Comparison of ENCODE assay signal across 29 cellular contexts in the genomic region with DNA sequence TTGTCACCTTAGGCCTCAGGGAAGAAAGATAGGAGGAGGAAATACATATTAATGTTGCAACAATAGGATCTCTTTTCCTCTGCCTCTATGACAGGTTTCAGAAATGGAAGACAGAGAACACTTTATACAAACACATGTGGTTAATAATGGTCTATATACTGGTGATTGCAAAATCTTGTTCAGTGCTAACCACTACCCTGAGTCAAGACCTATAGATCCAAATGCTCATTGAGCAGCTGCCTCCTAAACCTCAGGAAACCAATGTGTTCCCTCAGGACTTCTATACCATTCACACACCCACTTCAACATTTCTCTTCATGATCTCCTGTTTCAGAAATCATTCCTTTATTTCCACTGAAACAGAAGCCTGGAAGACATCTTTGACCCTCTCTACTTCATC. TPM values are rescaled to one million over a fixed set of nuclear protein-coding genes. Genes with fewer than 3 reads are reported as not detected.
"Had no signal": no experiment of that assay in that cellular context is flagged by ENCODE, and none has a peak within 500 bp of the region (broad histone marks: within the 10 kb centered on the region; RNA-seq: fewer than 3 reads in every experiment).

No MANE protein-coding gene starts in this region.

- H3K36me3 ChIP-seq: esophagus squamous epithelium, gastrocnemius medialis, left ventricle myocardium inferior, neural progenitor cell, sigmoid colon, spleen, transverse colon had no signal

- H3K27ac ChIP-seq: body of pancreas, epithelial cell of prostate, esophagus squamous epithelium, gastrocnemius medialis, left ventricle myocardium inferior, neural progenitor cell, parathyroid adenoma, psoas muscle, sigmoid colon, spleen, transverse colon had no signal

- H3K4me1 ChIP-seq: body of pancreas, esophagus squamous epithelium, gastrocnemius medialis, left ventricle myocardium inferior, parathyroid adenoma, psoas muscle, sigmoid colon, spleen, transverse colon had no signal

- H3K4me3 ChIP-seq: body of pancreas, esophagus squamous epithelium, gastrocnemius medialis, left ventricle myocardium inferior, lung, neural progenitor cell, psoas muscle, sigmoid colon, spleen, transverse colon had no signal

- FAIRE-seq: colon, endometrium had no signal

- H3K27me3 ChIP-seq: body of pancreas, gastrocnemius medialis, neural progenitor cell, sigmoid colon, transverse colon had no signal

- H3K9me3 ChIP-seq: body of pancreas, esophagus squamous epithelium, gastrocnemius medialis, left ventricle myocardium inferior, psoas muscle, sigmoid colon, spleen, transverse colon had no signal

- DNase-seq: activated CD4-positive, alpha-beta T cell treated with anti-CD3 and anti-CD28 coated beads, Interleukin-2, amount 50 U/mL, for 1 hour; activated CD8-positive, alpha-beta memory T cell treated with anti-CD3 and anti-CD28 coated beads, Interleukin-2, amount 10 ng/mL, durations not matched to agents 7 days and 5 days; activated CD8-positive, alpha-beta T cell treated with anti-CD3 and anti-CD28 coated beads for 36 hours; activated effector memory CD4-positive, alpha-beta T cell treated with Interleukin-2 at 50 U/mL for 16 hours; activated naive CD4-positive, alpha-beta T cell treated with Interleukin-2 at 50 U/mL for 16 hours; activated T-cell treated with anti-CD3 and anti-CD28 coated beads, Interleukin-2, amount 50 U/mL, for 72 hours; anterior cingulate cortex; body of pancreas; dermis blood vessel endothelial cell; effector CD4-positive, alpha-beta T cell; esophagus squamous epithelium; gastrocnemius medialis; glutamatergic neuron; islet precursor cell; left ventricle myocardium inferior; mesendoderm; natural killer cell; occipital lobe; psoas muscle; sigmoid colon; spleen; stimulated activated naive CD4-positive, alpha-beta T cell treated with Interleukin-2 at 50 U/mL for 16 hours; transverse colon had no signal

RNA-seq across cellular contexts. Expression of a gene that starts 32.5 kb away (rescaled TPM):
- polyA plus RNA-seq: psoas muscle had no signal
